ENCODE assay signal across 7 cellular contexts in genomic region chr6:143510991-143511891, GRCh38. TPM values are rescaled to one million over a fixed set of nuclear protein-coding genes. Genes with fewer than 3 reads are reported as not detected.
DNase-seq lines count a peak whose midpoint lies in the region; ATAC-seq and TF ChIP-seq lines count a peak whose summit lies in the region.

TSS of gene FUCA2 (minus strand) at chr6:143511720. CDS start at chr6:143511634, 86 bp downstream.

- peak within 1 kb of the TSS; percentile 97 for H3K4me3 Mint-ChIP-seq in dendritic cell treated with granulocyte-macrophage colony-stimulating factor and Interleukin-4, amounts not matched to agents 40 ng/mL and 50 ng/mL, for 4 days

- H3K36me3 Mint-ChIP-seq in dendritic cell treated with granulocyte-macrophage colony-stimulating factor and Interleukin-4, amounts not matched to agents 40 ng/mL and 50 ng/mL, for 4 days (ENCODE audit: low read depth) = peaks cover 38% of the 10 kb centered on the region

- no peaks in the 10 kb centered on the region for H3K9me3 Mint-ChIP-seq in dendritic cell treated with granulocyte-macrophage colony-stimulating factor and Interleukin-4, amounts not matched to agents 40 ng/mL and 50 ng/mL, for 4 days

- H3K27ac Mint-ChIP-seq in dendritic cell treated with granulocyte-macrophage colony-stimulating factor and Interleukin-4, amounts not matched to agents 40 ng/mL and 50 ng/mL, for 4 days = peak within 1 kb of the TSS; percentile 96

- ATAC-seq in HG02759 (IDR thresholded peaks at IDR 0.05; ENCODE audit: unreplicated experiment) (peak; percentile 65), left lobe of liver (peak; percentile 96)

- peaks cover 70% of the 10 kb centered on the region for H3K4me1 Mint-ChIP-seq in dendritic cell treated with granulocyte-macrophage colony-stimulating factor and Interleukin-4, amounts not matched to agents 40 ng/mL and 50 ng/mL, for 4 days (ENCODE audit: low read depth)

- DNase-seq in NCI-H2171 (lab: John Stamatoyannopoulos, UW) = peak; percentile 46
- peak; percentile 56 to 59 for DNase-seq in activated CD4-positive, alpha-beta T cell treated with anti-CD3 and anti-CD28 coated beads, Interleukin-2, amount 50 U/mL, for 4 hours
- DNase-seq in left lobe of liver (ENCODE audit: low spot score) = peak; percentile 94
- peak; percentile 66 for DNase-seq in stimulated activated CD4-positive, alpha-beta T cell treated with anti-CD3 and anti-CD28 coated beads, Interleukin-1b, Interleukin-23, amount 100 ng/mL, for 48 hours

- peak; percentile 68 for TF ChIP-seq POLR2A in GM15510 (IDR thresholded peaks at IDR 0.05; ENCODE audit: borderline replicate concordance, extremely low read depth, insufficient read length)

- H3K27me3 Mint-ChIP-seq in dendritic cell treated with granulocyte-macrophage colony-stimulating factor and Interleukin-4, amounts not matched to agents 40 ng/mL and 50 ng/mL, for 4 days = no peaks in the 10 kb centered on the region

- intact Hi-C loops in dendritic cell treated with granulocyte-macrophage colony-stimulating factor and Interleukin-4, amounts not matched to agents 40 ng/mL and 50 ng/mL, for 4 days (cut with micrococcal nuclease) = loop anchor here (1.0 to 10.0 kb wide), 3 partner anchors 26 to 566 kb away; partner anchors contain the start of genes HIVEP2 and LTV1

RNA-seq across cellular contexts. Expression of gene FUCA2, which starts in this region (rescaled TPM):
- total RNA-seq in left lobe of liver = 36.0 TPM

Comparison
In these comparisons a context has a peak if more than half of its experiments do, and no peak if none do; other contexts are left out.
1. Peak in every context shown above with its lines: DNase-seq and ATAC-seq.